Comparison of ENCODE assay signal across 25 cellular contexts in genomic region chr1:151419819-151420218, GRCh38. TPM values are rescaled to one million over a fixed set of nuclear protein-coding genes. Genes with fewer than 3 reads are reported as not detected.
"Had no signal": no experiment of that assay in that cellular context is flagged by ENCODE, and none has a peak within 500 bp of the region (broad histone marks: within the 10 kb centered on the region; RNA-seq: fewer than 3 reads in every experiment).

No MANE protein-coding gene starts in this region.

- H3K9me3 Mint-ChIP-seq: memory B cell; naive thymus-derived CD4-positive, alpha-beta T cell; natural killer cell treated with Interleukin-12 subunit alpha and Interleukin-12 subunit beta and Interleukin-15 and Interleukin-18, amount 100 ng/mL, for 72 hours; stimulated activated effector memory CD8-positive, alpha-beta T cell treated with anti-CD3 and anti-CD28 coated beads, Interleukin-12 subunit alpha, Interleukin-12 subunit beta, amount 100 ng/mL, for 72 hours had no signal

- H3K27ac Mint-ChIP-seq: memory B cell; natural killer cell treated with Interleukin-12 subunit alpha and Interleukin-12 subunit beta and Interleukin-15 and Interleukin-18, amount 100 ng/mL, for 72 hours; stimulated activated effector memory CD8-positive, alpha-beta T cell treated with anti-CD3 and anti-CD28 coated beads, Interleukin-12 subunit alpha, Interleukin-12 subunit beta, amount 100 ng/mL, for 72 hours had no signal

- H3K4me3 ChIP-seq: left ventricle myocardium inferior, lung, mucosa of descending colon, ovary, prostate gland, sigmoid colon, spleen, stomach, testis, thyroid gland, transverse colon, upper lobe of left lung, vagina had no signal

- H3K27ac ChIP-seq: left ventricle myocardium inferior, ovary, prostate gland, sigmoid colon, spleen, stomach, testis, thyroid gland, transverse colon, upper lobe of left lung, vagina had no signal

- H3K27me3 ChIP-seq: ovary, sigmoid colon, spleen, stomach, testis, thyroid gland, transverse colon, upper lobe of left lung, vagina had no signal

- ATAC-seq: mucosa of descending colon; naive thymus-derived CD4-positive, alpha-beta T cell; natural killer cell treated with Interleukin-12 subunit alpha and Interleukin-12 subunit beta and Interleukin-15 and Interleukin-18, amount 100 ng/mL, for 72 hours; right cardiac atrium; stimulated activated effector memory CD8-positive, alpha-beta T cell treated with anti-CD3 and anti-CD28 coated beads, Interleukin-12 subunit alpha, Interleukin-12 subunit beta, amount 100 ng/mL, for 72 hours had no signal

- FAIRE-seq: small intestine had no signal

- DNase-seq: islet precursor cell; left ventricle myocardium inferior; midbrain; mucosa of descending colon; naive thymus-derived CD4-positive, alpha-beta T cell; ovary; retina; right cardiac atrium; sigmoid colon; small intestine; spleen; stimulated activated CD4-positive, alpha-beta T cell treated with anti-CD3 and anti-CD28 coated beads, Interleukin-4, amount 100 ng/mL, for 24 hours; stimulated activated naive CD4-positive, alpha-beta T cell treated with Interleukin-2 at 50 U/mL for 16 hours; stomach; testis; thyroid gland; transverse colon; upper lobe of left lung had no signal

- H3K27me3 Mint-ChIP-seq: memory B cell; naive thymus-derived CD4-positive, alpha-beta T cell; natural killer cell treated with Interleukin-12 subunit alpha and Interleukin-12 subunit beta and Interleukin-15 and Interleukin-18, amount 100 ng/mL, for 72 hours had no signal

- H3K4me3 Mint-ChIP-seq: memory B cell; naive thymus-derived CD4-positive, alpha-beta T cell; natural killer cell treated with Interleukin-12 subunit alpha and Interleukin-12 subunit beta and Interleukin-15 and Interleukin-18, amount 100 ng/mL, for 72 hours; stimulated activated effector memory CD8-positive, alpha-beta T cell treated with anti-CD3 and anti-CD28 coated beads, Interleukin-12 subunit alpha, Interleukin-12 subunit beta, amount 100 ng/mL, for 72 hours had no signal

- H3K9me3 ChIP-seq: left ventricle myocardium inferior, mucosa of descending colon, ovary, prostate gland, sigmoid colon, spleen, stomach, testis, thyroid gland, transverse colon, upper lobe of left lung, vagina had no signal

- H3K36me3 ChIP-seq: ovary had no signal

- H3K4me1 ChIP-seq: prostate gland, sigmoid colon, stomach, testis, transverse colon, upper lobe of left lung, vagina had no signal

- H3K4me1 Mint-ChIP-seq: memory B cell; stimulated activated effector memory CD8-positive, alpha-beta T cell treated with anti-CD3 and anti-CD28 coated beads, Interleukin-12 subunit alpha, Interleukin-12 subunit beta, amount 100 ng/mL, for 72 hours had no signal

RNA-seq across cellular contexts. Expression of gene SELENBP1, which starts 47.3 kb away (rescaled TPM):
- total RNA-seq: naive thymus-derived CD4-positive, alpha-beta T cell; natural killer cell treated with Interleukin-12 subunit alpha and Interleukin-12 subunit beta and Interleukin-15 and Interleukin-18, amount 100 ng/mL, for 72 hours had no signal
- polyA plus RNA-seq: naive thymus-derived CD4-positive, alpha-beta T cell; neural cell had no signal
